Comparison of ENCODE assay signal across 16 cellular contexts in genomic region chr3:47628426-47628825, GRCh38. TPM values are rescaled to one million over a fixed set of nuclear protein-coding genes. Genes with fewer than 3 reads are reported as not detected.
"Had no signal": no experiment of that assay in that cellular context is flagged by ENCODE, and none has a peak within 500 bp of the region (broad histone marks: within the 10 kb centered on the region; RNA-seq: fewer than 3 reads in every experiment).

No MANE protein-coding gene starts in this region.

- H3K27ac ChIP-seq: cardiac muscle cell, psoas muscle, testis had no signal

- H3K27me3 Mint-ChIP-seq: activated CD4-positive, alpha-beta T cell treated with anti-CD3 and anti-CD28 coated beads for 36 hours; activated naive CD8-positive, alpha-beta T cell treated with anti-CD3 and anti-CD28 coated beads for 36 hours; activated T-helper 17 cell treated with anti-CD3 and anti-CD28 coated beads, Interleukin-2, amount 50 U/mL, for 72 hours had no signal

- H3K9me3 ChIP-seq: psoas muscle, testis had no signal

- H3K27me3 ChIP-seq: cardiac muscle cell, neural progenitor cell, testis had no signal

- H3K9me3 Mint-ChIP-seq: activated naive CD8-positive, alpha-beta T cell treated with anti-CD3 and anti-CD28 coated beads for 36 hours; activated T-helper 17 cell treated with anti-CD3 and anti-CD28 coated beads, Interleukin-2, amount 50 U/mL, for 72 hours; neural progenitor cell had no signal

- H3K4me1 ChIP-seq: neural progenitor cell, testis had no signal

- H3K4me3 Mint-ChIP-seq: activated CD4-positive, alpha-beta T cell treated with anti-CD3 and anti-CD28 coated beads for 36 hours; activated naive CD8-positive, alpha-beta T cell treated with anti-CD3 and anti-CD28 coated beads for 36 hours; activated T-helper 17 cell treated with anti-CD3 and anti-CD28 coated beads, Interleukin-2, amount 50 U/mL, for 72 hours; neural progenitor cell had no signal

- ATAC-seq: activated CD4-positive, alpha-beta T cell treated with anti-CD3 and anti-CD28 coated beads for 36 hours; activated T-helper 17 cell treated with anti-CD3 and anti-CD28 coated beads, Interleukin-2, amount 50 U/mL, for 72 hours; psoas muscle; right cardiac atrium had no signal

- H3K27ac Mint-ChIP-seq: activated CD4-positive, alpha-beta T cell treated with anti-CD3 and anti-CD28 coated beads for 36 hours; activated naive CD8-positive, alpha-beta T cell treated with anti-CD3 and anti-CD28 coated beads for 36 hours; activated T-helper 17 cell treated with anti-CD3 and anti-CD28 coated beads, Interleukin-2, amount 50 U/mL, for 72 hours; neural progenitor cell had no signal

- H3K4me1 Mint-ChIP-seq: activated CD4-positive, alpha-beta T cell treated with anti-CD3 and anti-CD28 coated beads for 36 hours; activated naive CD8-positive, alpha-beta T cell treated with anti-CD3 and anti-CD28 coated beads for 36 hours; activated T-helper 17 cell treated with anti-CD3 and anti-CD28 coated beads, Interleukin-2, amount 50 U/mL, for 72 hours; neural progenitor cell had no signal

- DNase-seq: activated CD4-positive, alpha-beta T cell treated with anti-CD3 and anti-CD28 coated beads for 36 hours; activated CD4-positive, alpha-beta T cell treated with anti-CD3 and anti-CD28 coated beads, Interleukin-2, amount 50 U/mL, for 48 hours; activated naive CD4-positive, alpha-beta T cell; activated naive CD8-positive, alpha-beta T cell treated with anti-CD3 and anti-CD28 coated beads for 36 hours; activated T-cell treated with anti-CD3 and anti-CD28 coated beads for 4 hours; amniotic stem cell; dermis blood vessel endothelial cell; effector memory CD4-positive, alpha-beta T cell; psoas muscle; right cardiac atrium; stimulated activated CD4-positive, alpha-beta T cell treated with anti-CD3 and anti-CD28 coated beads, Interleukin-2, amount 100 ng/mL, for 24 hours; testis had no signal

- H3K4me3 ChIP-seq: cardiac muscle cell, neural progenitor cell, psoas muscle, testis had no signal

RNA-seq across cellular contexts. Expression of gene CSPG5, which starts 49.8 kb away (rescaled TPM):
- total RNA-seq: ureter had no signal
